Comparison of ENCODE assay signal across 1 cellular context in genomic region chr11:46701078-46701654, GRCh38.
TF ChIP-seq lines count a peak whose summit lies in the region.

No MANE protein-coding gene starts in this region.

TF ChIP-seq in HepG2, 621 proteins besides CTCF, POLR2A, EP300 and RAD21:
- peak; percentile 68; the same call in 1 of the 2 replicates for TF ChIP-seq BRD4 (CRISPR knock-in tag; IDR thresholded peaks at IDR 0.05)
- TF ChIP-seq ZFX (CRISPR knock-in tag; IDR thresholded peaks at IDR 0.05; ENCODE audit: low read depth), result 0 out of 2 replicates have a peak, but pooled peaks have one; percentile 32
- 0 out of 2 replicates have a peak, but pooled peaks have one; percentile 2 for TF ChIP-seq ZNF790 (CRISPR knock-in tag; IDR thresholded peaks at IDR 0.05; ENCODE audit: borderline replicate concordance)
- TF ChIP-seq ZNF891 (CRISPR knock-in tag; IDR thresholded peaks at IDR 0.05), result peak; percentile 49; the same call in 1 of the 2 replicates
- 0 out of 2 replicates have a peak, but pooled peaks have one; percentile 22 for TF ChIP-seq ZNF276 (CRISPR knock-in tag; IDR thresholded peaks at IDR 0.05; ENCODE audit: low read depth)
- no peak for TF ChIP-seq ZBTB43 (CRISPR knock-in tag; conservative IDR thresholded peaks at IDR 0.05)
- no peak for TF ChIP-seq ZBTB44 (CRISPR knock-in tag; IDR thresholded peaks at IDR 0.05)
- TF ChIP-seq DZIP1 (CRISPR knock-in tag; IDR thresholded peaks at IDR 0.05), result 0 out of 2 replicates have a peak, but pooled peaks have one; percentile 3
- no peak for TF ChIP-seq ZNF354B (CRISPR knock-in tag; IDR thresholded peaks at IDR 0.05)
- TF ChIP-seq ZNF230 (CRISPR knock-in tag; IDR thresholded peaks at IDR 0.05), result 0 out of 2 replicates have a peak, but pooled peaks have one; percentile 19
- TF ChIP-seq ZNF770 (CRISPR knock-in tag; IDR thresholded peaks at IDR 0.05), result 0 out of 2 replicates have a peak, but pooled peaks have one; percentile 5
- TF ChIP-seq GABPA (IDR thresholded peaks at IDR 0.05; ENCODE audit: low read depth, low read length), result no peak
- no peak for TF ChIP-seq GABPA (CRISPR knock-in tag; IDR thresholded peaks at IDR 0.05; ENCODE audit: low read depth)
- TF ChIP-seq ZBTB42 (CRISPR knock-in tag; IDR thresholded peaks at IDR 0.05), result no peak
- TF ChIP-seq KDM5A (IDR thresholded peaks at IDR 0.05; ENCODE audit: borderline replicate concordance, low read length), result peak; percentile 98
- peak; percentile 56; the same call in 1 of the 2 replicates for TF ChIP-seq ZNF446 (CRISPR knock-in tag; IDR thresholded peaks at IDR 0.05)
- no peak for TF ChIP-seq PCBP2 (optimal IDR thresholded peaks at IDR 0.05; ENCODE audit: low read depth, low read length, poor library complexity, severe bottlenecking)
- TF ChIP-seq ZNF18 (CRISPR knock-in tag; IDR thresholded peaks at IDR 0.05; ENCODE audit: insufficient replicate concordance), result peak; percentile 55
- TF ChIP-seq ELF1 (CRISPR knock-in tag; IDR thresholded peaks at IDR 0.05), result no peak
- no peak for TF ChIP-seq DR1 (CRISPR knock-in tag; IDR thresholded peaks at IDR 0.05)
- peak; percentile 52; the same call in 1 of the 2 replicates for TF ChIP-seq RBFOX2 (IDR thresholded peaks at IDR 0.05; ENCODE audit: low read depth, low read length)
- TF ChIP-seq XRCC5 (optimal IDR thresholded peaks at IDR 0.05; ENCODE audit: low read length), result peak; percentile 2
- no peak for TF ChIP-seq FOSL2 (CRISPR knock-in tag; IDR thresholded peaks at IDR 0.05)
- TF ChIP-seq POLR2AphosphoS5 (IDR thresholded peaks at IDR 0.05; ENCODE audit: low read depth, low read length), result peak; percentile 51; the same call in 1 of the 2 replicates
- peak; percentile 50; the same call in 1 of the 2 replicates for TF ChIP-seq ZNF563 (CRISPR knock-in tag; IDR thresholded peaks at IDR 0.05)
- TF ChIP-seq ZNF543 (CRISPR knock-in tag; IDR thresholded peaks at IDR 0.05), result peak; percentile 10; the same call in 1 of the 2 replicates
- peak; percentile 28; the same call in 1 of the 2 replicates for TF ChIP-seq ZNF263 (CRISPR knock-in tag; IDR thresholded peaks at IDR 0.05)
- 0 out of 2 replicates have a peak, but pooled peaks have one; percentile 30 for TF ChIP-seq ZNF83 (CRISPR knock-in tag; IDR thresholded peaks at IDR 0.05; ENCODE audit: borderline replicate concordance)
- TF ChIP-seq IRX3 (CRISPR knock-in tag; IDR thresholded peaks at IDR 0.05; ENCODE audit: borderline replicate concordance, low read depth), result 0 out of 2 replicates have a peak, but pooled peaks have one; percentile 13
- peak; percentile 65 for TF ChIP-seq ZFY (CRISPR knock-in tag; IDR thresholded peaks at IDR 0.05)
- peak; percentile 7; the same call in 1 of the 2 replicates for TF ChIP-seq MXD3 (CRISPR knock-in tag; IDR thresholded peaks at IDR 0.05)
- TF ChIP-seq KDM5B (CRISPR knock-in tag; IDR thresholded peaks at IDR 0.05; ENCODE audit: borderline replicate concordance), result 0 out of 2 replicates have a peak, but pooled peaks have one; percentile 11
- 0 out of 2 replicates have a peak, but pooled peaks have one; percentile 18 for TF ChIP-seq BORCS8-MEF2B (CRISPR knock-in tag; IDR thresholded peaks at IDR 0.05)
- peak; percentile 71 for TF ChIP-seq AGO2 (optimal IDR thresholded peaks at IDR 0.05; ENCODE audit: low read depth, low read length)
- TF ChIP-seq ZBTB49 (CRISPR knock-in tag; IDR thresholded peaks at IDR 0.05; ENCODE audit: borderline replicate concordance), result no peak
